In genomic region chr6:143678980-143679379, GRCh38 we compare ENCODE assay signal across 8 cellular contexts. TPM values are rescaled to one million over a fixed set of nuclear protein-coding genes. Genes with fewer than 3 reads are reported as not detected.
DNase-seq lines count a peak whose midpoint lies in the region; ATAC-seq, FAIRE-seq and TF ChIP-seq lines count a peak whose summit lies in the region.

No MANE protein-coding gene starts in this region.

- H3K9me3 ChIP-seq in gastroesophageal sphincter: peaks cover 0 to 9% (median 0%) of the 10 kb centered on the region in 3 donors
- no peaks in the 10 kb centered on the region for H3K9me3 ChIP-seq in gastrocnemius medialis

- intact Hi-C loops in gastrocnemius medialis (cut with DNase I; ENCODE audit: low total_unique reads): loop anchor here (2.0 to 5.0 kb wide), 2 partner anchors 63 to 164 kb away; partner anchors contain the start of gene LTV1

- H3K27ac ChIP-seq in HL-60 (replicated peaks) (no peak overlapping the region), gastroesophageal sphincter (peak overlapping the region; percentile 78 to 98 (median 96)), gastrocnemius medialis (peak overlapping the region; percentile 77 to 88 (median 84))

- H3K36me3 ChIP-seq in gastroesophageal sphincter (no peaks in the 10 kb centered on the region), gastrocnemius medialis (no peaks in the 10 kb centered on the region)

- peaks cover under 1 to 62% (median 4%) of the 10 kb centered on the region in 3 donors for H3K4me1 ChIP-seq in gastroesophageal sphincter
- H3K4me1 ChIP-seq in gastrocnemius medialis: peaks cover 14 to 30% of the 10 kb centered on the region in 2 donors

- H3K4me3 ChIP-seq in HL-60 (replicated peaks; ENCODE audit: insufficient read depth, low read length) (peak overlapping the region; percentile 71; the same call in 1 of the 2 replicates), WI38 (ENCODE audit: low read depth, low read length) (peak overlapping the region; percentile 76), gastroesophageal sphincter (peak overlapping the region; percentile 61 to 83), gastrocnemius medialis (peak overlapping the region; percentile 72 to 87 (median 78))

- H3K27me3 ChIP-seq in HL-60 (ENCODE audit: insufficient read depth, poor library complexity, severe bottlenecking) (peaks cover 3% of the 10 kb centered on the region), gastroesophageal sphincter (no peaks in the 10 kb centered on the region), gastrocnemius medialis (no peaks in the 10 kb centered on the region)

- no peak for TF ChIP-seq EP300 in gastroesophageal sphincter (IDR thresholded peaks at IDR 0.05)

- DNase-seq in HL-60 (ENCODE audit: low read depth in 1 of 2, low spot score in 1 of 2) (no peak), gastrocnemius medialis (no peak), H54 (ENCODE audit: insufficient read length, low spot score) (no peak), NCI-H446 treated with DMSO at 0.1 percent for 48 hours (lab: John Stamatoyannopoulos, UW) (no peak), NCI-H1436 (lab: John Stamatoyannopoulos, UW) (no peak)

- no peak for FAIRE-seq in H54 (lab: Jason Lieb, UNC)

- TF ChIP-seq CTCF in HL-60 (IDR thresholded peaks at IDR 0.05; ENCODE audit: insufficient read depth, low read length) (no peak), WI38 (IDR thresholded peaks at IDR 0.05; ENCODE audit: low read depth, low read length) (no peak), gastroesophageal sphincter (IDR thresholded peaks at IDR 0.05) (no peak), gastrocnemius medialis (IDR thresholded peaks at IDR 0.05 in 4 of 5, conservative IDR thresholded peaks at IDR 0.05 in 1 of 5) (no peak)

- in situ Hi-C loops in gastrocnemius medialis (cut with MboI; ENCODE audit: low sequenced_read_pairs in 4 of 4): no loop called here

- ATAC-seq in gastroesophageal sphincter (no peak), gastrocnemius medialis (peak in 1 of 2 donors; percentile 29), HG02981 (IDR thresholded peaks at IDR 0.05; ENCODE audit: unreplicated experiment) (no peak)

- WGBS in gastroesophageal sphincter (ENCODE audit: low coverage in 1 of 2), 2 donors: 0% methylated on average over 3 of the region's 3 CpGs

- TF ChIP-seq POLR2A in gastroesophageal sphincter (IDR thresholded peaks at IDR 0.05) (no peak), gastrocnemius medialis (IDR thresholded peaks at IDR 0.05) (no peak), H54 (IDR thresholded peaks at IDR 0.05; ENCODE audit: low read depth, low read length) (no peak)

RNA-seq across cellular contexts. Expression of gene PHACTR2, which starts 1.2 kb away (rescaled TPM):
- 100 to 1,000 TPM in 1 of 4 donors, 10 to 100 TPM in 3; 61.3 to 122 (median 86.0) TPM for total RNA-seq in gastroesophageal sphincter
- 10 to 100 TPM; 25.4 to 31.8 (median 26.1) TPM for total RNA-seq in gastrocnemius medialis
